In genomic region chr11:35412285-35412684, GRCh38 we compare ENCODE assay signal across 9 cellular contexts. TPM values are rescaled to one million over a fixed set of nuclear protein-coding genes. Genes with fewer than 3 reads are reported as not detected.
DNase-seq lines count a peak whose midpoint lies in the region; ATAC-seq and TF ChIP-seq lines count a peak whose summit lies in the region.
"Had no signal": no experiment of that assay in that cellular context is flagged by ENCODE, and none has a peak within 500 bp of the region (broad histone marks: within the 10 kb centered on the region; RNA-seq: fewer than 3 reads in every experiment).

No MANE protein-coding gene starts in this region.

- H3K4me1 ChIP-seq in cardiac muscle cell (ENCODE audit: low read depth): no peaks in the 10 kb centered on the region

- intact Hi-C loops in left cardiac atrium (cut with DNase I): no loop called here

- no peak overlapping the region for H3K27ac ChIP-seq in cardiac muscle cell

- no peaks in the 10 kb centered on the region for H3K36me3 ChIP-seq in cardiac muscle cell

- ATAC-seq in left cardiac atrium (no peak), HG02884 (IDR thresholded peaks at IDR 0.05; ENCODE audit: unreplicated experiment) (no peak)

- peaks cover 48% of the 10 kb centered on the region for H3K27me3 ChIP-seq in cardiac muscle cell

- DNase-seq in cardiac muscle cell (ENCODE audit: low read depth in 1 of 2, low spot score in 1 of 2): peak; percentile 21 to 44
- no peak for DNase-seq in left cardiac atrium
- DNase-seq in NCI-H2171 treated with DMSO at 0.1 percent for 48 hours (lab: John Stamatoyannopoulos, UW): peak; percentile 49
- peak; percentile 15 for DNase-seq in dermis blood vessel endothelial cell
- peak; percentile 60 for DNase-seq in superior temporal gyrus (ENCODE audit: extremely low spot score)
- no peak for DNase-seq in COLO668 (lab: John Stamatoyannopoulos, UW; ENCODE audit: unreplicated experiment)
- DNase-seq in hypothalamus (lab: John Stamatoyannopoulos, UW): no peak
- DNase-seq: MV-4-11 had no signal

- peak; percentile 32 for TF ChIP-seq CTCF in cardiac muscle cell (IDR thresholded peaks at IDR 0.05; ENCODE audit: low read depth, low read length)

- no peaks in the 10 kb centered on the region for H3K9me3 ChIP-seq in cardiac muscle cell (ENCODE audit: low read depth)

- H3K4me3 ChIP-seq in cardiac muscle cell: no peak overlapping the region

RNA-seq across cellular contexts. Expression of gene SLC1A2, which starts 7.1 kb away (rescaled TPM):
- total RNA-seq in cardiac muscle cell (0.92 and 1.3 TPM in 2 replicates), left cardiac atrium (1 to 10 TPM; 1.3 to 3.3 TPM), dermis blood vessel endothelial cell (not detected in 2 replicates)
- polyA plus RNA-seq in cardiac muscle cell: 0.76 and 1.4 TPM in 2 replicates

Comparison
In these comparisons a context has a peak if more than half of its experiments do, and no peak if none do; other contexts are left out.
1. DNase-seq: peak in cardiac muscle cell (2 of 2), NCI-H2171 treated with DMSO at 0.1 percent for 48 hours (single experiment), dermis blood vessel endothelial cell (single experiment) and superior temporal gyrus (single experiment); none in left cardiac atrium (single experiment), COLO668 (single experiment) and hypothalamus (0 of 51).